In genomic region chr16:86256995-86257394, GRCh38 we compare ENCODE assay signal across 3 cellular contexts.
TF ChIP-seq lines count a peak whose summit lies in the region.

No MANE protein-coding gene starts in this region.

TF ChIP-seq in A549, 52 proteins besides CTCF, POLR2A, EP300 and RAD21 (continued from another document):
- TF ChIP-seq NFE2L2 (conservative IDR thresholded peaks at IDR 0.05; ENCODE audit: low read length) (peak; percentile 85), FOXS1 (CRISPR knock-in tag; IDR thresholded peaks at IDR 0.05) (no peak), EHF (CRISPR knock-in tag; IDR thresholded peaks at IDR 0.05) (no peak), REST (IDR thresholded peaks at IDR 0.05) (no peak)

TF ChIP-seq in GM23338, 12 proteins besides CTCF, POLR2A, EP300 and RAD21:
- TF ChIP-seq ETS1 (IDR thresholded peaks at IDR 0.05) (no peak), STAT1 (IDR thresholded peaks at IDR 0.05; ENCODE audit: unreplicated experiment) (no peak), CREB1 (CRISPR knock-in tag; IDR thresholded peaks at IDR 0.05; ENCODE audit: low read depth) (no peak), JUNB (IDR thresholded peaks at IDR 0.05; ENCODE audit: unreplicated experiment) (no peak), POLR2AphosphoS5 (IDR thresholded peaks at IDR 0.05; ENCODE audit: low read depth) (no peak)

TF ChIP-seq in K562, 482 proteins besides CTCF, POLR2A, EP300 and RAD21 (continued from another document and continues in another):
- TF ChIP-seq SOX6 (IDR thresholded peaks at IDR 0.05) (no peak), FOXJ2 (tag; IDR thresholded peaks at IDR 0.05) (no peak), SPI1 (IDR thresholded peaks at IDR 0.05; ENCODE audit: borderline replicate concordance, low read depth, low read length) (no peak), ZNF347 (CRISPR knock-in tag; IDR thresholded peaks at IDR 0.05; ENCODE audit: low read depth) (no peak), C11orf30 (IDR thresholded peaks at IDR 0.05; ENCODE audit: low read depth) (peak; percentile 75), FOXK2 (conservative IDR thresholded peaks at IDR 0.05 in 1 of 2, IDR thresholded peaks at IDR 0.05 in 1 of 2; ENCODE audit: low read depth in 2 of 2) (no peak), NCOA6 (IDR thresholded peaks at IDR 0.05) (no peak), ZNF407 (IDR thresholded peaks at IDR 0.05; ENCODE audit: low read depth) (no peak), CREB3 (tag; conservative IDR thresholded peaks at IDR 0.05; ENCODE audit: low read depth) (no peak), NCOA2 (IDR thresholded peaks at IDR 0.05; ENCODE audit: partially characterized antibody in 2 of 2) (no peak), CHCHD3 (CRISPR knock-in tag; IDR thresholded peaks at IDR 0.05) (no peak), ZNF609 (CRISPR knock-in tag; IDR thresholded peaks at IDR 0.05; ENCODE audit: borderline replicate concordance) (no peak), ASH1L (IDR thresholded peaks at IDR 0.05; ENCODE audit: borderline replicate concordance, low read depth, partially characterized antibody) (no peak), SIRT6 (IDR thresholded peaks at IDR 0.05; ENCODE audit: low read depth, low read length) (no peak), CREM (IDR thresholded peaks at IDR 0.05; ENCODE audit: low read depth) (no peak), NCOA4 (IDR thresholded peaks at IDR 0.05; ENCODE audit: partially characterized antibody) (no peak), THAP12 (CRISPR knock-in tag; IDR thresholded peaks at IDR 0.05) (no peak), ZNF316 (IDR thresholded peaks at IDR 0.05) (peak; percentile 84), ZBTB9 (CRISPR knock-in tag; IDR thresholded peaks at IDR 0.05) (no peak), ZBTB33 (CRISPR knock-in tag; IDR thresholded peaks at IDR 0.05) (no peak), NFE2 (IDR thresholded peaks at IDR 0.05; ENCODE audit: low read depth) (peak; percentile 62)
